1 cellular context compared by ENCODE assay signal in the genomic region with DNA sequence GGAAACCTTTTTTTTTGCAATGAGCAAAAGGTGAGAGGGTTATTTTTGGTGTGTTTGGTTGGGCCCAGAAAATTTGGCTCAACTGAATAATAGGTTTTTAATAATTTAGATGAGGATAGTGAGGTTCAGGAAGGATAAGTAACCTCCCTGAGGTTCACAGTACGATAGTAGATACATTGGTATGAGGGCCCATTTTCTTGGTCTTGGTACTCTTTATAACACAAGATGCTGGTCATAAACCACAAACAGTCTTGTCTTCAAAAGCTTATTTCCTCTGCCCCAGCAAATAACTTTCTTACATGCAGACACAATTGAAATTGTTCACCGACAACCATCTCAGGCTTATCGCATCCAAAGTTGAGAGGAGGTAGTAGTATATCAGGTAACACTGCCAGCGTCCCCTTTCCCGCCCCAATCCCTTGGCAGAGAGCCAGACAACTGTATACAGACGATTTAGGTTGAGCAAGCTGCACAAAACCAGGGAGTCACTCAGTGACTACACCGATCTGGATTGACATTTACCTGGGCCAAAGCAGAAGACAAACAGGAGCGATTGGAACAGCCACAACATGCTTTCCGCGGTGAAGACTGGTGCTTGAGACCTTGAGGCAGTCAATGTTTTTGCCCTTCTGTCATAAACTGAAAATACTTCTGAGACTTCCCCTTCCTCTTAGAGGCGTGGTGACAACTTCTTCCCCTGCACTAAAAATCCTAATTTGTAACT.
A peak's percentile ranks its signal among the peaks of the same experiment; 100 is the strongest.
TF ChIP-seq lines count a peak whose summit lies in the region.

A gene (minus strand): TSS at position 634 of the 724 bp plus-strand sequence. CDS start 63 bp downstream, at position 571.

TF ChIP-seq in K562, 482 proteins besides CTCF, POLR2A, EP300 and RAD21 (continued from another document):
- TF ChIP-seq, protein P1, sequence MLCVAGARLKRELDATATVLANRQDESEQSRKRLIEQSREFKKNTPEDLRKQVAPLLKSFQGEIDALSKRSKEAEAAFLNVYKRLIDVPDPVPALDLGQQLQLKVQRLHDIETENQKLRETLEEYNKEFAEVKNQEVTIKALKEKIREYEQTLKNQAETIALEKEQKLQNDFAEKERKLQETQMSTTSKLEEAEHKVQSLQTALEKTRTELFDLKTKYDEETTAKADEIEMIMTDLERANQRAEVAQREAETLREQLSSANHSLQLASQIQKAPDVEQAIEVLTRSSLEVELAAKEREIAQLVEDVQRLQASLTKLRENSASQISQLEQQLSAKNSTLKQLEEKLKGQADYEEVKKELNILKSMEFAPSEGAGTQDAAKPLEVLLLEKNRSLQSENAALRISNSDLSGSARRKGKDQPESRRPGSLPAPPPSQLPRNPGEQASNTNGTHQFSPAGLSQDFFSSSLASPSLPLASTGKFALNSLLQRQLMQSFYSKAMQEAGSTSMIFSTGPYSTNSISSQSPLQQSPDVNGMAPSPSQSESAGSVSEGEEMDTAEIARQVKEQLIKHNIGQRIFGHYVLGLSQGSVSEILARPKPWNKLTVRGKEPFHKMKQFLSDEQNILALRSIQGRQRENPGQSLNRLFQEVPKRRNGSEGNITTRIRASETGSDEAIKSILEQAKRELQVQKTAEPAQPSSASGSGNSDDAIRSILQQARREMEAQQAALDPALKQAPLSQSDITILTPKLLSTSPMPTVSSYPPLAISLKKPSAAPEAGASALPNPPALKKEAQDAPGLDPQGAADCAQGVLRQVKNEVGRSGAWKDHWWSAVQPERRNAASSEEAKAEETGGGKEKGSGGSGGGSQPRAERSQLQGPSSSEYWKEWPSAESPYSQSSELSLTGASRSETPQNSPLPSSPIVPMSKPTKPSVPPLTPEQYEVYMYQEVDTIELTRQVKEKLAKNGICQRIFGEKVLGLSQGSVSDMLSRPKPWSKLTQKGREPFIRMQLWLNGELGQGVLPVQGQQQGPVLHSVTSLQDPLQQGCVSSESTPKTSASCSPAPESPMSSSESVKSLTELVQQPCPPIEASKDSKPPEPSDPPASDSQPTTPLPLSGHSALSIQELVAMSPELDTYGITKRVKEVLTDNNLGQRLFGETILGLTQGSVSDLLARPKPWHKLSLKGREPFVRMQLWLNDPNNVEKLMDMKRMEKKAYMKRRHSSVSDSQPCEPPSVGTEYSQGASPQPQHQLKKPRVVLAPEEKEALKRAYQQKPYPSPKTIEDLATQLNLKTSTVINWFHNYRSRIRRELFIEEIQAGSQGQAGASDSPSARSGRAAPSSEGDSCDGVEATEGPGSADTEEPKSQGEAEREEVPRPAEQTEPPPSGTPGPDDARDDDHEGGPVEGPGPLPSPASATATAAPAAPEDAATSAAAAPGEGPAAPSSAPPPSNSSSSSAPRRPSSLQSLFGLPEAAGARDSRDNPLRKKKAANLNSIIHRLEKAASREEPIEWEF (CRISPR knock-in tag; IDR thresholded peaks at IDR 0.05): no peak
- TF ChIP-seq MECOM (CRISPR knock-in tag; IDR thresholded peaks at IDR 0.05): no peak
- TF ChIP-seq RUNX1 (IDR thresholded peaks at IDR 0.05; ENCODE audit: low read depth): no peak
- TF ChIP-seq TCFL5 (CRISPR knock-in tag; conservative IDR thresholded peaks at IDR 0.05): no peak
- TF ChIP-seq, protein P2, sequence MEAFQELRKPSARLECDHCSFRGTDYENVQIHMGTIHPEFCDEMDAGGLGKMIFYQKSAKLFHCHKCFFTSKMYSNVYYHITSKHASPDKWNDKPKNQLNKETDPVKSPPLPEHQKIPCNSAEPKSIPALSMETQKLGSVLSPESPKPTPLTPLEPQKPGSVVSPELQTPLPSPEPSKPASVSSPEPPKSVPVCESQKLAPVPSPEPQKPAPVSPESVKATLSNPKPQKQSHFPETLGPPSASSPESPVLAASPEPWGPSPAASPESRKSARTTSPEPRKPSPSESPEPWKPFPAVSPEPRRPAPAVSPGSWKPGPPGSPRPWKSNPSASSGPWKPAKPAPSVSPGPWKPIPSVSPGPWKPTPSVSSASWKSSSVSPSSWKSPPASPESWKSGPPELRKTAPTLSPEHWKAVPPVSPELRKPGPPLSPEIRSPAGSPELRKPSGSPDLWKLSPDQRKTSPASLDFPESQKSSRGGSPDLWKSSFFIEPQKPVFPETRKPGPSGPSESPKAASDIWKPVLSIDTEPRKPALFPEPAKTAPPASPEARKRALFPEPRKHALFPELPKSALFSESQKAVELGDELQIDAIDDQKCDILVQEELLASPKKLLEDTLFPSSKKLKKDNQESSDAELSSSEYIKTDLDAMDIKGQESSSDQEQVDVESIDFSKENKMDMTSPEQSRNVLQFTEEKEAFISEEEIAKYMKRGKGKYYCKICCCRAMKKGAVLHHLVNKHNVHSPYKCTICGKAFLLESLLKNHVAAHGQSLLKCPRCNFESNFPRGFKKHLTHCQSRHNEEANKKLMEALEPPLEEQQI (IDR thresholded peaks at IDR 0.05): 0 out of 2 replicates have a peak, but pooled peaks have one; percentile 36
- TF ChIP-seq SIRT6 (IDR thresholded peaks at IDR 0.05; ENCODE audit: low read depth, low read length): no peak
- TF ChIP-seq PHB2 (IDR thresholded peaks at IDR 0.05; ENCODE audit: low read depth): no peak
- peak; percentile 52 for TF ChIP-seq L3MBTL2 (IDR thresholded peaks at IDR 0.05)
- no peak for TF ChIP-seq NCOA1 (IDR thresholded peaks at IDR 0.05; ENCODE audit: low read depth)
- TF ChIP-seq YY1 (IDR thresholded peaks at IDR 0.05; ENCODE audit: borderline replicate concordance in 1 of 3, control insufficient read depth in 1 of 3, extremely low read depth in 1 of 3, insufficient read depth in 3 of 3, insufficient read length in 1 of 3, insufficient replicate concordance in 2 of 3, low read depth in 1 of 3, low read length in 2 of 3): no peak
- TF ChIP-seq NR4A1 (CRISPR knock-in tag; IDR thresholded peaks at IDR 0.05): no peak
- TF ChIP-seq NR4A1 (tag; IDR thresholded peaks at IDR 0.05): no peak
TF ChIP-seq in K562: peak in this region for 40.
